ENCODE assay signal across 25 cellular contexts in genomic region chr2:12616456-12617163, GRCh38.
DNase-seq lines count a peak whose midpoint lies in the region; ATAC-seq, FAIRE-seq and TF ChIP-seq lines count a peak whose summit lies in the region.
"Had no signal": no experiment of that assay in that cellular context is flagged by ENCODE, and none has a peak within 500 bp of the region (broad histone marks: within the 10 kb centered on the region; RNA-seq: fewer than 3 reads in every experiment).

No MANE protein-coding gene starts in this region.

- no peak overlapping the region for H3K27ac ChIP-seq in Karpas-422 (ENCODE audit: low read length)
- no peak overlapping the region for H3K27ac ChIP-seq in prostate gland
- H3K27ac ChIP-seq: C4-2B, right atrium auricular region, spleen had no signal

- H3K4me1 ChIP-seq in Karpas-422 (ENCODE audit: low read length) (peaks cover 9% of the 10 kb centered on the region), prostate gland (replicated peaks) (no peaks in the 10 kb centered on the region)
- H3K4me1 ChIP-seq: right atrium auricular region had no signal

- peak overlapping the region; percentile 34 for H3K4me2 ChIP-seq in Karpas-422 (ENCODE audit: low read depth, low read length, poor library complexity, severe bottlenecking)

- H3K79me2 ChIP-seq in Karpas-422 (ENCODE audit: low read length), result no peaks in the 10 kb centered on the region

- no peaks in the 10 kb centered on the region for H3K27me3 Mint-ChIP-seq in activated CD8-positive, alpha-beta T cell treated with anti-CD3 and anti-CD28 coated beads, Interleukin-2, amount 10 ng/mL, durations not matched to agents 7 days and 5 days (ENCODE audit: low read depth)
- H3K27me3 Mint-ChIP-seq: activated naive CD8-positive, alpha-beta T cell; naive thymus-derived CD8-positive, alpha-beta T cell; type B pancreatic cell had no signal

- WGBS in prostate gland, result 92% methylated on average over 2 of the region's 2 CpGs

- no peak for FAIRE-seq in frontal cortex (lab: Jason Lieb, UNC)
- FAIRE-seq: GM18507, H54, RCC 7860 had no signal

- DNase-seq in AML-193 (lab: John Stamatoyannopoulos, UW), result peak; percentile 8 to 19
- no peak for DNase-seq in Karpas-422
- DNase-seq in SKM-1 (lab: John Stamatoyannopoulos, UW; ENCODE audit: unreplicated experiment), result peak; percentile 19
- peak; percentile 26 for DNase-seq in medulla oblongata (ENCODE audit: extremely low spot score)
- DNase-seq in prostate gland (ENCODE audit: low spot score), result no peak
- no peak for DNase-seq in frontal cortex (ENCODE audit: low spot score in 2 of 2)
- no peak for DNase-seq in activated CD8-positive, alpha-beta T cell treated with anti-CD3 and anti-CD28 coated beads, Interleukin-2, amount 10 ng/mL, durations not matched to agents 7 days and 5 days
- DNase-seq: activated T-cell treated with anti-CD3 and anti-CD28 coated beads, Interleukin-2, amount 50 U/mL, for 48 hours; cerebellar nuclear complex; MG63; naive thymus-derived CD8-positive, alpha-beta T cell; NCI-H187 treated with DMSO at 0.1 percent for 48 hours; NCI-H748 treated with DMSO at 0.1 percent for 48 hours; spleen; stimulated activated CD4-positive, alpha-beta T cell treated with anti-CD3 and anti-CD28 coated beads, Interleukin-4, amount 100 ng/mL, for 1 hour had no signal

- H3K36me3 ChIP-seq in Karpas-422 (ENCODE audit: insufficient read depth, low read length), result no peaks in the 10 kb centered on the region
- no peaks in the 10 kb centered on the region for H3K36me3 ChIP-seq in prostate gland
- H3K36me3 ChIP-seq: MG63, right atrium auricular region, spleen had no signal

- H2AFZ ChIP-seq in Karpas-422 (ENCODE audit: low read length), result no peak overlapping the region

- H3K9me3 ChIP-seq in Karpas-422 (ENCODE audit: low read length), result no peaks in the 10 kb centered on the region
- no peaks in the 10 kb centered on the region for H3K9me3 ChIP-seq in prostate gland
- H3K9me3 ChIP-seq: MG63, right atrium auricular region, spleen had no signal

- intact Hi-C loops in prostate gland (cut with DNase I), result no loop called here

- H4K20me1 ChIP-seq in Karpas-422 (ENCODE audit: insufficient read depth, low read depth, low read length), result no peaks in the 10 kb centered on the region

- POLR2A ChIA-PET in activated CD8-positive, alpha-beta T cell treated with anti-CD3 and anti-CD28 coated beads, Interleukin-2, amount 10 ng/mL, durations not matched to agents 7 days and 5 days (lab: Charles Lee), result no interaction called here

- H3K27me3 ChIP-seq in Karpas-422 (ENCODE audit: low read length), result no peaks in the 10 kb centered on the region
- no peaks in the 10 kb centered on the region for H3K27me3 ChIP-seq in prostate gland (replicated peaks; ENCODE audit: insufficient read depth)
- H3K27me3 ChIP-seq: MG63, right atrium auricular region, spleen had no signal

- peaks cover 12% of the 10 kb centered on the region for H3K4me1 Mint-ChIP-seq in activated CD8-positive, alpha-beta T cell treated with anti-CD3 and anti-CD28 coated beads, Interleukin-2, amount 10 ng/mL, durations not matched to agents 7 days and 5 days (ENCODE audit: low read depth)

- CTCF ChIA-PET in activated CD8-positive, alpha-beta T cell treated with anti-CD3 and anti-CD28 coated beads, Interleukin-2, amount 10 ng/mL, durations not matched to agents 7 days and 5 days (lab: Charles Lee), result no interaction called here

- H3K4me3 Mint-ChIP-seq in activated CD8-positive, alpha-beta T cell treated with anti-CD3 and anti-CD28 coated beads, Interleukin-2, amount 10 ng/mL, durations not matched to agents 7 days and 5 days, result no peak overlapping the region
- H3K4me3 Mint-ChIP-seq: activated naive CD8-positive, alpha-beta T cell; naive thymus-derived CD8-positive, alpha-beta T cell; type B pancreatic cell; WTC11 had no signal

- H3K9me2 ChIP-seq in Karpas-422 (replicated peaks; ENCODE audit: insufficient read depth, low read length), result no peaks in the 10 kb centered on the region

- no peak overlapping the region for H3K9ac ChIP-seq in Karpas-422 (ENCODE audit: low read length)

- no peak for ATAC-seq in activated CD8-positive, alpha-beta T cell treated with anti-CD3 and anti-CD28 coated beads, Interleukin-2, amount 10 ng/mL, durations not matched to agents 7 days and 5 days
- ATAC-seq in GM21825 (IDR thresholded peaks at IDR 0.05; ENCODE audit: unreplicated experiment), result no peak
- ATAC-seq: naive thymus-derived CD8-positive, alpha-beta T cell; WTC11 had no signal

- H3K9me3 Mint-ChIP-seq in activated CD8-positive, alpha-beta T cell treated with anti-CD3 and anti-CD28 coated beads, Interleukin-2, amount 10 ng/mL, durations not matched to agents 7 days and 5 days (ENCODE audit: insufficient read depth), result no peaks in the 10 kb centered on the region
- H3K9me3 Mint-ChIP-seq: naive thymus-derived CD8-positive, alpha-beta T cell; type B pancreatic cell; WTC11 had no signal

- no peak for TF ChIP-seq CTCF in prostate gland (IDR thresholded peaks at IDR 0.05)

- no peak for TF ChIP-seq POLR2A in prostate gland (IDR thresholded peaks at IDR 0.05)

- H3K36me3 Mint-ChIP-seq in activated CD8-positive, alpha-beta T cell treated with anti-CD3 and anti-CD28 coated beads, Interleukin-2, amount 10 ng/mL, durations not matched to agents 7 days and 5 days (ENCODE audit: low read depth), result no peaks in the 10 kb centered on the region
- H3K36me3 Mint-ChIP-seq: activated naive CD8-positive, alpha-beta T cell; IgD-negative memory B cell; naive thymus-derived CD8-positive, alpha-beta T cell; type B pancreatic cell; WTC11 had no signal

- H3K4me3 ChIP-seq in Karpas-422 (ENCODE audit: low read length) (no peak overlapping the region), prostate gland (no peak overlapping the region)
- H3K4me3 ChIP-seq: MG63, right atrium auricular region, spleen had no signal

- no peak overlapping the region for H3K27ac Mint-ChIP-seq in activated CD8-positive, alpha-beta T cell treated with anti-CD3 and anti-CD28 coated beads, Interleukin-2, amount 10 ng/mL, durations not matched to agents 7 days and 5 days
- H3K27ac Mint-ChIP-seq: activated naive CD8-positive, alpha-beta T cell; type B pancreatic cell; WTC11 had no signal

Comparison
In these comparisons a context has a peak if more than half of its experiments do, and no peak if none do; other contexts are left out.
1. DNase-seq: peak in AML-193 (2 of 2), SKM-1 (single experiment) and medulla oblongata (single experiment); none in Karpas-422 (single experiment), prostate gland (single experiment), frontal cortex (0 of 2) and activated CD8-positive, alpha-beta T cell treated with anti-CD3 and anti-CD28 coated beads, Interleukin-2, amount 10 ng/mL, durations not matched to agents 7 days and 5 days (single experiment).